Comparison of ENCODE assay signal across 8 cellular contexts in genomic region chr14:105861985-105862465, GRCh38.
DNase-seq lines count a peak whose midpoint lies in the region; ATAC-seq and TF ChIP-seq lines count a peak whose summit lies in the region.

No MANE protein-coding gene starts in this region.

- H3K4me1 Mint-ChIP-seq in memory B cell (no peaks in the 10 kb centered on the region), mesothelial cell of epicardium (no peaks in the 10 kb centered on the region)

- no peaks in the 10 kb centered on the region for H3K27me3 ChIP-seq in brain microvascular endothelial cell (replicated peaks)

- H3K27ac Mint-ChIP-seq in memory B cell (peak overlapping the region; percentile 95), mesothelial cell of epicardium (no peak overlapping the region)

- in situ Hi-C loops in brain microvascular endothelial cell (cut with HindIII; ENCODE audit: low pct_ligation_motif_present, low sequenced_read_pairs): no loop called here

- TF ChIP-seq CTCF in mesothelial cell of epicardium (IDR thresholded peaks at IDR 0.05; ENCODE audit: unreplicated experiment) (no peak), brain microvascular endothelial cell (IDR thresholded peaks at IDR 0.05; ENCODE audit: low read depth, low read length, missing control alignments) (no peak)

- H3K27ac ChIP-seq in brain microvascular endothelial cell: no peak overlapping the region

- no peaks in the 10 kb centered on the region for H3K36me3 ChIP-seq in brain microvascular endothelial cell (replicated peaks)

- H3K9me3 Mint-ChIP-seq in memory B cell: no peaks in the 10 kb centered on the region
- peaks cover 26% of the 10 kb centered on the region for H3K9me3 Mint-ChIP-seq in mesothelial cell of epicardium

- ATAC-seq in GM18502 (IDR thresholded peaks at IDR 0.05; ENCODE audit: poor library complexity, unreplicated experiment): peak; percentile 67
- peak; percentile 51 for ATAC-seq in GM21576 (IDR thresholded peaks at IDR 0.05; ENCODE audit: unreplicated experiment)
- ATAC-seq in memory B cell (ENCODE audit: low read depth): peak; percentile 85

- peak overlapping the region; percentile 90 for H3K4me3 Mint-ChIP-seq in memory B cell
- H3K4me3 Mint-ChIP-seq in mesothelial cell of epicardium: no peak overlapping the region

- H3K36me3 Mint-ChIP-seq in memory B cell: peaks cover 31% of the 10 kb centered on the region
- H3K36me3 Mint-ChIP-seq in mesothelial cell of epicardium: peaks cover 1% of the 10 kb centered on the region

- no peak overlapping the region for H3K4me3 ChIP-seq in brain microvascular endothelial cell (ENCODE audit: low read depth, low read length)

- peak; percentile 91 for DNase-seq in NCI-H1694 treated with DMSO at 0.1 percent for 48 hours (lab: John Stamatoyannopoulos, UW)
- peak; percentile 39 to 75 for DNase-seq in memory B cell (ENCODE audit: low spot score in 2 of 2)
- no peak for DNase-seq in mesothelial cell of epicardium (ENCODE audit: low spot score in 2 of 2, unreplicated experiment in 2 of 2)
- DNase-seq in NCI-H1436 treated with DMSO at 0.1 percent for 48 hours (lab: John Stamatoyannopoulos, UW): no peak
- DNase-seq in inferior parietal cortex (ENCODE audit: extremely low spot score): no peak
- DNase-seq in brain microvascular endothelial cell: no peak

- no peaks in the 10 kb centered on the region for H3K27me3 Mint-ChIP-seq in memory B cell
- H3K27me3 Mint-ChIP-seq in mesothelial cell of epicardium (ENCODE audit: low read depth): no peaks in the 10 kb centered on the region

Comparison
In these comparisons a context has a peak if more than half of its experiments do, and no peak if none do; other contexts are left out.
1. DNase-seq: peak in NCI-H1694 treated with DMSO at 0.1 percent for 48 hours (single experiment) and memory B cell (2 of 2); none in mesothelial cell of epicardium (0 of 2), NCI-H1436 treated with DMSO at 0.1 percent for 48 hours (single experiment), inferior parietal cortex (single experiment) and brain microvascular endothelial cell (single experiment).
2. Peak in every context shown above with its lines, with median percentiles within 50 percentile points of each other: ATAC-seq.